ENCODE assay signal across 8 cellular contexts in the genomic region with DNA sequence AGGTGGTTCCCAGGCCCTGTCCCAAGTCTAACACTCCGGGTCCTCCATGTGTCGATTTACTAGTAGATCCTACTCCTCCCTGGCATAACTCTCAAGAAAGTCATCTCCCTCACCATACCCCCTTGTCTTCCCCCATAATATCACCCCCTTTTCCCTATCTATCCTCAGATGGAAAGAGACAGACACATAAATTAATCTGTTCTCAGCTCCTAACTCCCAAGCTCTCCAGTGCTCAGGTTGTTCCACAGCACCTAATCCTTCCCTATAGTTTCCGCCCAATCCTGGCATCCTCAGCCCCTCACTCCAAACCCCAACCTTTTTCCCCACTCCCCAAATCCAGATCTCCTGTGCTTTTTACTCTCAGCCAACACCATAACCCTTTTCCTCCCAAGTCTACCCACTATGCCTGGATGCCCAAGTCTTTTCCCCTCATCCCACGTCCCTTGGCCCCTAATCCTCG. TPM values are rescaled to one million over a fixed set of nuclear protein-coding genes. Genes with fewer than 3 reads are reported as not detected.
DNase-seq lines count a peak whose midpoint lies in the region; ATAC-seq and TF ChIP-seq lines count a peak whose summit lies in the region.

No MANE protein-coding gene starts in this region.

- peaks cover 15% of the 10 kb centered on the region for H3K36me3 Mint-ChIP-seq in activated CD8-positive, alpha-beta memory T cell treated with anti-CD3 and anti-CD28 coated beads, Interleukin-2, amount 10 ng/mL, durations not matched to agents 7 days and 5 days

- H3K36me3 ChIP-seq in adrenal gland (replicated peaks in 1 of 2) (no peaks in the 10 kb centered on the region), liver (ENCODE audit: control insufficient read depth in 4 of 4, insufficient read depth in 3 of 4, low read depth in 1 of 4, low read length in 3 of 4) (no peaks in the 10 kb centered on the region), tibial artery (no peaks in the 10 kb centered on the region)

- TF ChIP-seq CTCF in adrenal gland (IDR thresholded peaks at IDR 0.05) (no peak), liver (IDR thresholded peaks at IDR 0.05; ENCODE audit: low read depth, low read length, missing input control) (no peak), tibial artery (IDR thresholded peaks at IDR 0.05) (no peak)

- WGBS in adrenal gland, 4 donors: 15 to 21% (median 20%) methylated on average over 5 of the region's 5 CpGs
- 6% methylated on average over 5 of the region's 5 CpGs for WGBS in liver

- intact Hi-C loops in adrenal gland (cut with DNase I): loop anchor here in 1 of 2 donors (10.0 kb wide), 1 partner anchor 59 kb away; a partner anchor contains a TSS
- intact Hi-C loops in tibial artery (cut with DNase I; ENCODE audit: low total_unique reads): no loop called here

- no peak for DNase-seq in activated CD8-positive, alpha-beta memory T cell treated with anti-CD3 and anti-CD28 coated beads, Interleukin-2, amount 10 ng/mL, durations not matched to agents 7 days and 5 days
- DNase-seq in activated CD8-positive, alpha-beta memory T cell treated with anti-CD3 and anti-CD28 coated beads for 24 hours: no peak
- DNase-seq in adrenal gland: no peak
- DNase-seq in tibial artery: no peak
- no peak for DNase-seq in hepatic stellate cell (ENCODE audit: low spot score)

- H3K27me3 ChIP-seq in adrenal gland (no peaks in the 10 kb centered on the region), liver (ENCODE audit: control insufficient read depth in 4 of 4, insufficient read depth in 4 of 4, low read length in 3 of 4) (no peaks in the 10 kb centered on the region), tibial artery (no peaks in the 10 kb centered on the region)

- no peak for TF ChIP-seq RAD21 in liver (IDR thresholded peaks at IDR 0.05)

- H3K9ac ChIP-seq in liver (ENCODE audit: low read depth in 1 of 2, low read length in 2 of 2): peak overlapping the region; percentile 96 to 100

- H3K9me3 Mint-ChIP-seq in activated CD8-positive, alpha-beta memory T cell treated with anti-CD3 and anti-CD28 coated beads, Interleukin-2, amount 10 ng/mL, durations not matched to agents 7 days and 5 days (ENCODE audit: low read depth): no peaks in the 10 kb centered on the region

- H3K4me3 ChIP-seq in adrenal gland (peak overlapping the region; percentile 38 to 86 (median 70)), liver (ENCODE audit: low read depth in 1 of 3, low read length in 3 of 3) (peak overlapping the region; percentile 73 to 87 (median 78)), tibial artery (peak overlapping the region; percentile 95 to 100)

- CTCF ChIA-PET in activated CD8-positive, alpha-beta memory T cell treated with anti-CD3 and anti-CD28 coated beads, Interleukin-2, amount 10 ng/mL, durations not matched to agents 7 days and 5 days (lab: Charles Lee): interaction anchor here (0.9 to 1.4 kb wide), 4 partner anchors 11 to 84 kb away, joined by 3 to 5 read pairs (median 4); no protein-coding TSS in a partner anchor

- TF ChIP-seq POLR2A in adrenal gland (IDR thresholded peaks at IDR 0.05): no peak

- no peak for ATAC-seq in activated CD8-positive, alpha-beta memory T cell treated with anti-CD3 and anti-CD28 coated beads, Interleukin-2, amount 10 ng/mL, durations not matched to agents 7 days and 5 days
- ATAC-seq in HG02938 (IDR thresholded peaks at IDR 0.05; ENCODE audit: unreplicated experiment) (no peak), GM19455 (IDR thresholded peaks at IDR 0.05; ENCODE audit: unreplicated experiment) (no peak)

- H3K4me3 Mint-ChIP-seq in activated CD8-positive, alpha-beta memory T cell treated with anti-CD3 and anti-CD28 coated beads, Interleukin-2, amount 10 ng/mL, durations not matched to agents 7 days and 5 days: peak overlapping the region; percentile 96

- peaks cover 43% of the 10 kb centered on the region for H3K4me1 Mint-ChIP-seq in activated CD8-positive, alpha-beta memory T cell treated with anti-CD3 and anti-CD28 coated beads, Interleukin-2, amount 10 ng/mL, durations not matched to agents 7 days and 5 days

- H3K9me3 ChIP-seq in adrenal gland (replicated peaks in 1 of 3): no peaks in the 10 kb centered on the region
- no peaks in the 10 kb centered on the region for H3K9me3 ChIP-seq in liver (ENCODE audit: control insufficient read depth in 4 of 4, low read length in 3 of 4)
- no peaks in the 10 kb centered on the region for H3K9me3 ChIP-seq in tibial artery

- peaks cover 26 to 32% of the 10 kb centered on the region in 2 donors for H3K4me1 ChIP-seq in adrenal gland (replicated peaks in 1 of 2)
- peaks cover 5 to 43% (median 28%) of the 10 kb centered on the region in 4 donors for H3K4me1 ChIP-seq in liver (ENCODE audit: control insufficient read depth in 4 of 4, insufficient read depth in 4 of 4, low read length in 3 of 4)
- peaks cover 0 to 45% (median 28%) of the 10 kb centered on the region in 4 donors for H3K4me1 ChIP-seq in tibial artery

- no peaks in the 10 kb centered on the region for H3K27me3 Mint-ChIP-seq in activated CD8-positive, alpha-beta memory T cell treated with anti-CD3 and anti-CD28 coated beads, Interleukin-2, amount 10 ng/mL, durations not matched to agents 7 days and 5 days

- peak overlapping the region; percentile 84 for H3K27ac Mint-ChIP-seq in activated CD8-positive, alpha-beta memory T cell treated with anti-CD3 and anti-CD28 coated beads, Interleukin-2, amount 10 ng/mL, durations not matched to agents 7 days and 5 days

- H3K27ac ChIP-seq in adrenal gland (peak overlapping the region; percentile 73 to 99 (median 94)), liver (ENCODE audit: low read depth in 1 of 2, low read length in 2 of 2) (peak overlapping the region; percentile 97 to 98), tibial artery (peak overlapping the region; percentile 96)

TF ChIP-seq in liver, 16 proteins besides CTCF, POLR2A, EP300 and RAD21:
- TF ChIP-seq, protein P1, sequence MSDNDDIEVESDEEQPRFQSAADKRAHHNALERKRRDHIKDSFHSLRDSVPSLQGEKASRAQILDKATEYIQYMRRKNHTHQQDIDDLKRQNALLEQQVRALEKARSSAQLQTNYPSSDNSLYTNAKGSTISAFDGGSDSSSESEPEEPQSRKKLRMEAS (IDR thresholded peaks at IDR 0.05): no peak
- no peak for TF ChIP-seq FOXA1 (IDR thresholded peaks at IDR 0.05)
- no peak for TF ChIP-seq RXRA (IDR thresholded peaks at IDR 0.05)
- TF ChIP-seq FOXA2 (IDR thresholded peaks at IDR 0.05): no peak
- no peak for TF ChIP-seq EGR1 (IDR thresholded peaks at IDR 0.05; ENCODE audit: low read depth in 2 of 2)
- TF ChIP-seq, protein P2, sequence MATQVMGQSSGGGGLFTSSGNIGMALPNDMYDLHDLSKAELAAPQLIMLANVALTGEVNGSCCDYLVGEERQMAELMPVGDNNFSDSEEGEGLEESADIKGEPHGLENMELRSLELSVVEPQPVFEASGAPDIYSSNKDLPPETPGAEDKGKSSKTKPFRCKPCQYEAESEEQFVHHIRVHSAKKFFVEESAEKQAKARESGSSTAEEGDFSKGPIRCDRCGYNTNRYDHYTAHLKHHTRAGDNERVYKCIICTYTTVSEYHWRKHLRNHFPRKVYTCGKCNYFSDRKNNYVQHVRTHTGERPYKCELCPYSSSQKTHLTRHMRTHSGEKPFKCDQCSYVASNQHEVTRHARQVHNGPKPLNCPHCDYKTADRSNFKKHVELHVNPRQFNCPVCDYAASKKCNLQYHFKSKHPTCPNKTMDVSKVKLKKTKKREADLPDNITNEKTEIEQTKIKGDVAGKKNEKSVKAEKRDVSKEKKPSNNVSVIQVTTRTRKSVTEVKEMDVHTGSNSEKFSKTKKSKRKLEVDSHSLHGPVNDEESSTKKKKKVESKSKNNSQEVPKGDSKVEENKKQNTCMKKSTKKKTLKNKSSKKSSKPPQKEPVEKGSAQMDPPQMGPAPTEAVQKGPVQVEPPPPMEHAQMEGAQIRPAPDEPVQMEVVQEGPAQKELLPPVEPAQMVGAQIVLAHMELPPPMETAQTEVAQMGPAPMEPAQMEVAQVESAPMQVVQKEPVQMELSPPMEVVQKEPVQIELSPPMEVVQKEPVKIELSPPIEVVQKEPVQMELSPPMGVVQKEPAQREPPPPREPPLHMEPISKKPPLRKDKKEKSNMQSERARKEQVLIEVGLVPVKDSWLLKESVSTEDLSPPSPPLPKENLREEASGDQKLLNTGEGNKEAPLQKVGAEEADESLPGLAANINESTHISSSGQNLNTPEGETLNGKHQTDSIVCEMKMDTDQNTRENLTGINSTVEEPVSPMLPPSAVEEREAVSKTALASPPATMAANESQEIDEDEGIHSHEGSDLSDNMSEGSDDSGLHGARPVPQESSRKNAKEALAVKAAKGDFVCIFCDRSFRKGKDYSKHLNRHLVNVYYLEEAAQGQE (IDR thresholded peaks at IDR 0.05): no peak
- TF ChIP-seq, protein P3, sequence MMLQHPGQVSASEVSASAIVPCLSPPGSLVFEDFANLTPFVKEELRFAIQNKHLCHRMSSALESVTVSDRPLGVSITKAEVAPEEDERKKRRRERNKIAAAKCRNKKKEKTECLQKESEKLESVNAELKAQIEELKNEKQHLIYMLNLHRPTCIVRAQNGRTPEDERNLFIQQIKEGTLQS (IDR thresholded peaks at IDR 0.05): no peak
- TF ChIP-seq NR2F2 (IDR thresholded peaks at IDR 0.05): no peak
- TF ChIP-seq GABPA (IDR thresholded peaks at IDR 0.05 in 1 of 2, conservative IDR thresholded peaks at IDR 0.05 in 1 of 2): no peak
- TF ChIP-seq, protein P4, sequence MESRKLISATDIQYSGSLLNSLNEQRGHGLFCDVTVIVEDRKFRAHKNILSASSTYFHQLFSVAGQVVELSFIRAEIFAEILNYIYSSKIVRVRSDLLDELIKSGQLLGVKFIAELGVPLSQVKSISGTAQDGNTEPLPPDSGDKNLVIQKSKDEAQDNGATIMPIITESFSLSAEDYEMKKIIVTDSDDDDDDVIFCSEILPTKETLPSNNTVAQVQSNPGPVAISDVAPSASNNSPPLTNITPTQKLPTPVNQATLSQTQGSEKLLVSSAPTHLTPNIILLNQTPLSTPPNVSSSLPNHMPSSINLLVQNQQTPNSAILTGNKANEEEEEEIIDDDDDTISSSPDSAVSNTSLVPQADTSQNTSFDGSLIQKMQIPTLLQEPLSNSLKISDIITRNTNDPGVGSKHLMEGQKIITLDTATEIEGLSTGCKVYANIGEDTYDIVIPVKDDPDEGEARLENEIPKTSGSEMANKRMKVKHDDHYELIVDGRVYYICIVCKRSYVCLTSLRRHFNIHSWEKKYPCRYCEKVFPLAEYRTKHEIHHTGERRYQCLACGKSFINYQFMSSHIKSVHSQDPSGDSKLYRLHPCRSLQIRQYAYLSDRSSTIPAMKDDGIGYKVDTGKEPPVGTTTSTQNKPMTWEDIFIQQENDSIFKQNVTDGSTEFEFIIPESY (IDR thresholded peaks at IDR 0.05): no peak
- TF ChIP-seq SP1 (IDR thresholded peaks at IDR 0.05): no peak
- no peak for TF ChIP-seq JUND (IDR thresholded peaks at IDR 0.05)

RNA-seq across cellular contexts. Expression of a gene that starts 0.8 kb away (rescaled TPM):
- total RNA-seq in activated CD8-positive, alpha-beta memory T cell treated with anti-CD3 and anti-CD28 coated beads, Interleukin-2, amount 10 ng/mL, durations not matched to agents 7 days and 5 days: 10 to 100 TPM; 73.7 to 79.8 TPM
- total RNA-seq in adrenal gland (10 to 100 TPM; 59.5 to 84.1 (median 71.7) TPM), liver (10 to 100 TPM; 37.7 to 77.3 TPM)
- polyA plus RNA-seq in adrenal gland (10 to 100 TPM; 18.2 to 62.8 (median 30.7) TPM), liver (10 to 100 TPM; 20.3 to 54.7 TPM)
